In the genomic region with DNA sequence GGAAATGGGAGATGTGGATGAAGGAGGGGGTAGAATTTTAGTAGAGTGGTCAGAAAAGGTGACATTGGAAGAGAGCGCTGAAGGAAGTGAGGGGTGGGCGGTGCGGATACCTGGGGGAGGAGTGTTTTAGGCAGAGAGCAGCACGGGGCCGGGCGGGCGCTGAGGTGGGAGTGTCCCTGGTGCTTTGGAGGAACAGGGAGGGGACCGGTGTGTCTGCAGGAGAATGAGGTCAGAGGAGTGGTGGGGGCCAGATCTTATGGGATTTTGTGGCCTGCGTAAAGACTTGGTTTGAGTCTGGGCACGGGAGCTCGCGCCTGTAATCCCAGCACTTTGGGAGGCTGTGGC, we compare ENCODE assay signal across 1 cellular context.
TF ChIP-seq lines count a peak whose summit lies in the region.

No MANE protein-coding gene starts in this region.

TF ChIP-seq in HEK293, 187 proteins besides CTCF, POLR2A, EP300 and RAD21 (continued from another document):
- TF ChIP-seq, protein P1, sequence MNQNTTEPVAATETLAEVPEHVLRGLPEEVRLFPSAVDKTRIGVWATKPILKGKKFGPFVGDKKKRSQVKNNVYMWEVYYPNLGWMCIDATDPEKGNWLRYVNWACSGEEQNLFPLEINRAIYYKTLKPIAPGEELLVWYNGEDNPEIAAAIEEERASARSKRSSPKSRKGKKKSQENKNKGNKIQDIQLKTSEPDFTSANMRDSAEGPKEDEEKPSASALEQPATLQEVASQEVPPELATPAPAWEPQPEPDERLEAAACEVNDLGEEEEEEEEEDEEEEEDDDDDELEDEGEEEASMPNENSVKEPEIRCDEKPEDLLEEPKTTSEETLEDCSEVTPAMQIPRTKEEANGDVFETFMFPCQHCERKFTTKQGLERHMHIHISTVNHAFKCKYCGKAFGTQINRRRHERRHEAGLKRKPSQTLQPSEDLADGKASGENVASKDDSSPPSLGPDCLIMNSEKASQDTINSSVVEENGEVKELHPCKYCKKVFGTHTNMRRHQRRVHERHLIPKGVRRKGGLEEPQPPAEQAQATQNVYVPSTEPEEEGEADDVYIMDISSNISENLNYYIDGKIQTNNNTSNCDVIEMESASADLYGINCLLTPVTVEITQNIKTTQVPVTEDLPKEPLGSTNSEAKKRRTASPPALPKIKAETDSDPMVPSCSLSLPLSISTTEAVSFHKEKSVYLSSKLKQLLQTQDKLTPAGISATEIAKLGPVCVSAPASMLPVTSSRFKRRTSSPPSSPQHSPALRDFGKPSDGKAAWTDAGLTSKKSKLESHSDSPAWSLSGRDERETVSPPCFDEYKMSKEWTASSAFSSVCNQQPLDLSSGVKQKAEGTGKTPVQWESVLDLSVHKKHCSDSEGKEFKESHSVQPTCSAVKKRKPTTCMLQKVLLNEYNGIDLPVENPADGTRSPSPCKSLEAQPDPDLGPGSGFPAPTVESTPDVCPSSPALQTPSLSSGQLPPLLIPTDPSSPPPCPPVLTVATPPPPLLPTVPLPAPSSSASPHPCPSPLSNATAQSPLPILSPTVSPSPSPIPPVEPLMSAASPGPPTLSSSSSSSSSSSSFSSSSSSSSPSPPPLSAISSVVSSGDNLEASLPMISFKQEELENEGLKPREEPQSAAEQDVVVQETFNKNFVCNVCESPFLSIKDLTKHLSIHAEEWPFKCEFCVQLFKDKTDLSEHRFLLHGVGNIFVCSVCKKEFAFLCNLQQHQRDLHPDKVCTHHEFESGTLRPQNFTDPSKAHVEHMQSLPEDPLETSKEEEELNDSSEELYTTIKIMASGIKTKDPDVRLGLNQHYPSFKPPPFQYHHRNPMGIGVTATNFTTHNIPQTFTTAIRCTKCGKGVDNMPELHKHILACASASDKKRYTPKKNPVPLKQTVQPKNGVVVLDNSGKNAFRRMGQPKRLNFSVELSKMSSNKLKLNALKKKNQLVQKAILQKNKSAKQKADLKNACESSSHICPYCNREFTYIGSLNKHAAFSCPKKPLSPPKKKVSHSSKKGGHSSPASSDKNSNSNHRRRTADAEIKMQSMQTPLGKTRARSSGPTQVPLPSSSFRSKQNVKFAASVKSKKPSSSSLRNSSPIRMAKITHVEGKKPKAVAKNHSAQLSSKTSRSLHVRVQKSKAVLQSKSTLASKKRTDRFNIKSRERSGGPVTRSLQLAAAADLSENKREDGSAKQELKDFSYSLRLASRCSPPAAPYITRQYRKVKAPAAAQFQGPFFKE (tag by site-specific recombination; IDR thresholded peaks at IDR 0.05; ENCODE audit: borderline replicate concordance) = no peak
- TF ChIP-seq, protein P2, sequence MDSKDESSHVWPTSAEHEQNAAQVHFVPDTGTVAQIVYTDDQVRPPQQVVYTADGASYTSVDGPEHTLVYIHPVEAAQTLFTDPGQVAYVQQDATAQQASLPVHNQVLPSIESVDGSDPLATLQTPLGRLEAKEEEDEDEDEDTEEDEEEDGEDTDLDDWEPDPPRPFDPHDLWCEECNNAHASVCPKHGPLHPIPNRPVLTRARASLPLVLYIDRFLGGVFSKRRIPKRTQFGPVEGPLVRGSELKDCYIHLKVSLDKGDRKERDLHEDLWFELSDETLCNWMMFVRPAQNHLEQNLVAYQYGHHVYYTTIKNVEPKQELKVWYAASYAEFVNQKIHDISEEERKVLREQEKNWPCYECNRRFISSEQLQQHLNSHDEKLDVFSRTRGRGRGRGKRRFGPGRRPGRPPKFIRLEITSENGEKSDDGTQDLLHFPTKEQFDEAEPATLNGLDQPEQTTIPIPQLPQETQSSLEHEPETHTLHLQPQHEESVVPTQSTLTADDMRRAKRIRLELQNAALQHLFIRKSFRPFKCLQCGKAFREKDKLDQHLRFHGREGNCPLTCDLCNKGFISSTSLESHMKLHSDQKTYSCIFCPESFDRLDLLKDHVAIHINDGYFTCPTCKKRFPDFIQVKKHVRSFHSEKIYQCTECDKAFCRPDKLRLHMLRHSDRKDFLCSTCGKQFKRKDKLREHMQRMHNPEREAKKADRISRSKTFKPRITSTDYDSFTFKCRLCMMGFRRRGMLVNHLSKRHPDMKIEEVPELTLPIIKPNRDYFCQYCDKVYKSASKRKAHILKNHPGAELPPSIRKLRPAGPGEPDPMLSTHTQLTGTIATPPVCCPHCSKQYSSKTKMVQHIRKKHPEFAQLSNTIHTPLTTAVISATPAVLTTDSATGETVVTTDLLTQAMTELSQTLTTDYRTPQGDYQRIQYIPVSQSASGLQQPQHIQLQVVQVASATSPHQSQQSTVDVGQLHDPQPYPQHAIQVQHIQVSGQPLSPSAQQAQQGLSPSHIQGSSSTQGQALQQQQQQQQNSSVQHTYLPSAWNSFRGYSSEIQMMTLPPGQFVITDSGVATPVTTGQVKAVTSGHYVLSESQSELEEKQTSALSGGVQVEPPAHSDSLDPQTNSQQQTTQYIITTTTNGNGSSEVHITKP (tag by site-specific recombination; IDR thresholded peaks at IDR 0.05) = no peak
